In genomic region chr17:59707182-59707970, GRCh38 we compare ENCODE assay signal across 8 cellular contexts. TPM values are rescaled to one million over a fixed set of nuclear protein-coding genes. Genes with fewer than 3 reads are reported as not detected.
DNase-seq lines count a peak whose midpoint lies in the region; ATAC-seq, FAIRE-seq and TF ChIP-seq lines count a peak whose summit lies in the region.

Gene PTRH2, minus strand, starts transcription at chr17:59707430. Its CDS starts 9,452 bp downstream, at chr17:59697978.
Gene VMP1, plus strand, starts transcription at chr17:59707654. Its CDS starts 23,793 bp downstream, at chr17:59731447.

- FAIRE-seq in colon (lab: Jason Lieb, UNC): peak; percentile 36

- H3K27me3 ChIP-seq in BE2C (no peaks in the 10 kb centered on the region), layer of hippocampus (ENCODE audit: control insufficient read depth, insufficient read depth, low read length) (no peaks in the 10 kb centered on the region)

- TF ChIP-seq CTCF in BE2C (IDR thresholded peaks at IDR 0.05; ENCODE audit: low read depth, low read length): no peak

- H3K27ac ChIP-seq in layer of hippocampus (ENCODE audit: low read depth, low read length): peak within 1 kb of the TSS; percentile 66

- peak; percentile 95 for ATAC-seq in HG03460 (IDR thresholded peaks at IDR 0.05; ENCODE audit: unreplicated experiment)

- DNase-seq in BE2C (peak; percentile 99), GM19240 (ENCODE audit: insufficient read length, low spot score) (peak; percentile 95), NCI-H526 (lab: John Stamatoyannopoulos, UW) (peak; percentile 99 to 100)
- peak; percentile 96 for DNase-seq in activated CD4-positive, alpha-beta T cell treated with anti-CD3 and anti-CD28 coated beads for 48 hours
- peak; percentile 78 to 81 for DNase-seq in stimulated activated CD4-positive, alpha-beta T cell treated with anti-CD3 and anti-CD28 coated beads, Interleukin-1b, Interleukin-23, amount 100 ng/mL, for 4 hours (ENCODE audit: low read depth in 2 of 2)

- peaks cover 26% of the 10 kb centered on the region for H3K36me3 ChIP-seq in BE2C

- no peaks in the 10 kb centered on the region for H3K4me1 ChIP-seq in BE2C

- H3K9me3 ChIP-seq in BE2C: no peaks in the 10 kb centered on the region

- H3K4me3 ChIP-seq in BE2C (ENCODE audit: low read depth, low read length): peak within 1 kb of the TSS; percentile 99

RNA-seq across cellular contexts. Expression of gene PTRH2, which starts in this region (rescaled TPM):
- 121 TPM for polyA plus RNA-seq in BE2C (2012; ENCODE audit: insufficient read depth, insufficient read length, low read depth)

RNA-seq across cellular contexts. Expression of gene VMP1, which starts in this region (rescaled TPM):
- 105 TPM for polyA plus RNA-seq in BE2C (2012; ENCODE audit: insufficient read depth, insufficient read length, low read depth)

Comparison
In these comparisons a context has a peak if more than half of its experiments do, and no peak if none do; other contexts are left out.
1. Peak in every context shown above with its lines: DNase-seq, ATAC-seq, H3K4me3 ChIP-seq and H3K27ac ChIP-seq.